ENCODE assay signal across 23 cellular contexts in genomic region chr4:175411251-175411650, GRCh38.
"Had no signal": no experiment of that assay in that cellular context is flagged by ENCODE, and none has a peak within 500 bp of the region (broad histone marks: within the 10 kb centered on the region; RNA-seq: fewer than 3 reads in every experiment).

No MANE protein-coding gene starts in this region.

- H3K27me3 Mint-ChIP-seq: naive B cell; stimulated activated naive CD8-positive, alpha-beta T cell treated with anti-CD3 and anti-CD28 coated beads, Interleukin-15, amount 100 ng/mL, for 72 hours had no signal

- H3K9me3 ChIP-seq: psoas muscle, right lobe of liver, testis had no signal

- H3K27ac Mint-ChIP-seq: immature natural killer cell; naive B cell; nephron; stimulated activated naive B cell treated with anti-CD40 and anti-IgM and Interleukin-4, amounts not matched to agents 10 μg/mL and 1 μg/mL and 100 μg/mL, for 72 hours; stimulated activated naive CD8-positive, alpha-beta T cell treated with anti-CD3 and anti-CD28 coated beads, Interleukin-15, amount 100 ng/mL, for 72 hours had no signal

- DNase-seq: central memory CD4-positive, alpha-beta T cell; cortex of kidney; effector memory CD4-positive, alpha-beta T cell; esophagus squamous epithelium; immature natural killer cell; left colon; left ventricle myocardium superior; mesendoderm; naive B cell; psoas muscle; retina; right lobe of liver; spleen; stimulated activated CD4-positive, alpha-beta T cell treated with anti-CD3 and anti-CD28 coated beads, Interleukin-15, amount 100 ng/mL, for 24 hours; stimulated activated CD4-positive, alpha-beta T cell treated with anti-CD3 and anti-CD28 coated beads, Interleukin-1b, Interleukin-23, amount 100 ng/mL, for 48 hours; stimulated activated CD4-positive, alpha-beta T cell treated with anti-CD3 and anti-CD28 coated beads, Interleukin-4, amount 100 ng/mL, for 4 hours; stimulated activated naive B cell treated with anti-CD40 and anti-IgM and Interleukin-4, amounts not matched to agents 10 μg/mL and 1 μg/mL and 100 μg/mL, for 72 hours; stimulated activated naive CD8-positive, alpha-beta T cell treated with anti-CD3 and anti-CD28 coated beads, Interleukin-15, amount 100 ng/mL, for 72 hours; testis had no signal

- H3K4me1 Mint-ChIP-seq: immature natural killer cell; naive B cell; stimulated activated naive B cell treated with anti-CD40 and anti-IgM and Interleukin-4, amounts not matched to agents 10 μg/mL and 1 μg/mL and 100 μg/mL, for 72 hours; stimulated activated naive CD8-positive, alpha-beta T cell treated with anti-CD3 and anti-CD28 coated beads, Interleukin-15, amount 100 ng/mL, for 72 hours had no signal

- ATAC-seq: gastroesophageal sphincter; left colon; left ventricle myocardium superior; psoas muscle; right lobe of liver; stimulated activated naive B cell treated with anti-CD40 and anti-IgM and Interleukin-4, amounts not matched to agents 10 μg/mL and 1 μg/mL and 100 μg/mL, for 72 hours; stimulated activated naive CD8-positive, alpha-beta T cell treated with anti-CD3 and anti-CD28 coated beads, Interleukin-15, amount 100 ng/mL, for 72 hours had no signal

- H3K36me3 Mint-ChIP-seq: immature natural killer cell; naive B cell; stimulated activated naive B cell treated with anti-CD40 and anti-IgM and Interleukin-4, amounts not matched to agents 10 μg/mL and 1 μg/mL and 100 μg/mL, for 72 hours had no signal

- H3K4me1 ChIP-seq: esophagus squamous epithelium, gastroesophageal sphincter, psoas muscle, right lobe of liver, spleen, testis, tibial nerve had no signal

- H3K36me3 ChIP-seq: esophagus squamous epithelium, gastroesophageal sphincter, right lobe of liver, spleen, tibial nerve had no signal

- H3K4me3 Mint-ChIP-seq: immature natural killer cell; naive B cell; nephron; stimulated activated naive B cell treated with anti-CD40 and anti-IgM and Interleukin-4, amounts not matched to agents 10 μg/mL and 1 μg/mL and 100 μg/mL, for 72 hours; stimulated activated naive CD8-positive, alpha-beta T cell treated with anti-CD3 and anti-CD28 coated beads, Interleukin-15, amount 100 ng/mL, for 72 hours had no signal

- H3K27ac ChIP-seq: esophagus squamous epithelium, gastroesophageal sphincter, psoas muscle, right lobe of liver, spleen, testis, tibial nerve had no signal

- H3K4me3 ChIP-seq: esophagus squamous epithelium, gastroesophageal sphincter, lung, psoas muscle, right lobe of liver, spleen, testis, tibial nerve had no signal

- H3K27me3 ChIP-seq: esophagus squamous epithelium, gastroesophageal sphincter, right lobe of liver, spleen, testis, tibial nerve had no signal
